Comparison of ENCODE assay signal across 1 cellular context in the genomic region with DNA sequence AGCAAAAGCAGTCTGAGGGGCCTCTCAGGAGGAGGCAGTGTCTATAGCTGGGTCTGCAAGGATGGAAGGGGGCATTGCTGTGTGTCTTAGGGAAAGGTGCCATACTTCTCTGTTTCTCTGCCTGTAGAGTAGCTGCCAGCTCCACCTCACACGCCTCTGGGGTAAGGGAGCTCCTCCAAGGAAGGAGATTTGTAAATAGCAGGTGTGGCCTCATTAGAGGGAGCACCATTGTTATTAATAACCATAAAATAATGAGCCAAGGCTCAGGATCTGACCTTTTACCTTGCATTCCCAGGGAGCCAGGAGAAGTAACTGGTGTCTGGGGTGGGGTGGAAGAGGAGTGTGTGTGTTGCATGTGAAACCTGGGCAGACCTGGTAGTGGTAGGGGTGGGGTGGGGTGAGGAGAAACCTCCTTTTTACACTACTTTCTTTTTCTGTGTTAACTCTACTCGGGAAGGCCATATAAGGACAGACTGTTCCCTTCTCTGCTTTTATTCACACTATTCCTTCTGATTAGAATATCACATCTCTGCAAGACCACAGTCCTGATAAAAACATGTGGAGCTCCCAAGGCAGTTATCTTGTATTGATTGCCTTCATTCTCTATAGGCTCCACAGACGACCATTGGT.
A peak's percentile ranks its signal among the peaks of the same experiment; 100 is the strongest.
TF ChIP-seq lines count a peak whose summit lies in the region.

No MANE protein-coding gene starts in this region.

TF ChIP-seq in K562, 482 proteins besides CTCF, POLR2A, EP300 and RAD21:
- TF ChIP-seq RCOR1 (IDR thresholded peaks at IDR 0.05; ENCODE audit: borderline replicate concordance in 1 of 2, low read depth in 2 of 2, low read length in 2 of 2) (peak in 1 of 2 experiments; percentile 43; a peak in 1 of 4 replicates), ADNP (tag; IDR thresholded peaks at IDR 0.05) (peak; percentile 60), ZFP36 (IDR thresholded peaks at IDR 0.05; ENCODE audit: low read depth, low read length, partially characterized antibody) (peak; percentile 67), BCOR (IDR thresholded peaks at IDR 0.05) (peak; percentile 84), ZNF175 (CRISPR knock-in tag; IDR thresholded peaks at IDR 0.05; ENCODE audit: low read depth) (no peak), SRF (CRISPR knock-in tag; IDR thresholded peaks at IDR 0.05) (peak in 1 of 2 experiments; percentile 72; a peak in 1 of 4 replicates), RBM25 (IDR thresholded peaks at IDR 0.05; ENCODE audit: low read depth, low read length, severe bottlenecking) (peak; percentile 78), ELF1 (tag; IDR thresholded peaks at IDR 0.05) (0 out of 2 replicates have a peak, but pooled peaks have one; percentile 25), KAT7 (CRISPR knock-in tag; IDR thresholded peaks at IDR 0.05; ENCODE audit: borderline replicate concordance) (no peak), SMAD4 (CRISPR knock-in tag; conservative IDR thresholded peaks at IDR 0.05) (no peak), SMARCA5 (IDR thresholded peaks at IDR 0.05) (peak; percentile 76; the same call in 1 of the 2 replicates), CBFA2T3 (IDR thresholded peaks at IDR 0.05) (0 out of 2 replicates have a peak, but pooled peaks have one; percentile 4)
